ENCODE assay signal across 1 cellular context in the genomic region with DNA sequence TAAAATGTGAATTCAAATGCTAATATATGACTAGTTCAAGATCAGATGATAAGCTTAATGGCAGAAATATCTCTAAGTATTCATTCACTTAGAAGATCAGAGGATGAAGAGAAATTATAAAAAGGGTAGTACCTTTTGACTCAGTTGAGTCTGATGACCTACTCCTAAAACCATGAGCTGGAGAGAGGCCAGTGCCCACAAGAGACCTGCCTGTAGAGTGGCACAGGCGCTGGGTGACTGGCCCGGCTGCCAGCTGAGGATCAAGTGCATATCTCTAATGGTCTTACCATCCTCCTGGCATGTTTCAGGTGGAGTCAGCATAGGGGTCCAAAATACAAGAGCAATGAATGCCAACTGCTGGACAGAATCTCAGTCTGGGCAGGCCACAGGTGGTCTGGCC.
TF ChIP-seq lines count a peak whose summit lies in the region.

No MANE protein-coding gene starts in this region.

TF ChIP-seq in GM23338, 12 proteins besides CTCF, POLR2A, EP300 and RAD21 (continued from another document):
- TF ChIP-seq, protein P1, sequence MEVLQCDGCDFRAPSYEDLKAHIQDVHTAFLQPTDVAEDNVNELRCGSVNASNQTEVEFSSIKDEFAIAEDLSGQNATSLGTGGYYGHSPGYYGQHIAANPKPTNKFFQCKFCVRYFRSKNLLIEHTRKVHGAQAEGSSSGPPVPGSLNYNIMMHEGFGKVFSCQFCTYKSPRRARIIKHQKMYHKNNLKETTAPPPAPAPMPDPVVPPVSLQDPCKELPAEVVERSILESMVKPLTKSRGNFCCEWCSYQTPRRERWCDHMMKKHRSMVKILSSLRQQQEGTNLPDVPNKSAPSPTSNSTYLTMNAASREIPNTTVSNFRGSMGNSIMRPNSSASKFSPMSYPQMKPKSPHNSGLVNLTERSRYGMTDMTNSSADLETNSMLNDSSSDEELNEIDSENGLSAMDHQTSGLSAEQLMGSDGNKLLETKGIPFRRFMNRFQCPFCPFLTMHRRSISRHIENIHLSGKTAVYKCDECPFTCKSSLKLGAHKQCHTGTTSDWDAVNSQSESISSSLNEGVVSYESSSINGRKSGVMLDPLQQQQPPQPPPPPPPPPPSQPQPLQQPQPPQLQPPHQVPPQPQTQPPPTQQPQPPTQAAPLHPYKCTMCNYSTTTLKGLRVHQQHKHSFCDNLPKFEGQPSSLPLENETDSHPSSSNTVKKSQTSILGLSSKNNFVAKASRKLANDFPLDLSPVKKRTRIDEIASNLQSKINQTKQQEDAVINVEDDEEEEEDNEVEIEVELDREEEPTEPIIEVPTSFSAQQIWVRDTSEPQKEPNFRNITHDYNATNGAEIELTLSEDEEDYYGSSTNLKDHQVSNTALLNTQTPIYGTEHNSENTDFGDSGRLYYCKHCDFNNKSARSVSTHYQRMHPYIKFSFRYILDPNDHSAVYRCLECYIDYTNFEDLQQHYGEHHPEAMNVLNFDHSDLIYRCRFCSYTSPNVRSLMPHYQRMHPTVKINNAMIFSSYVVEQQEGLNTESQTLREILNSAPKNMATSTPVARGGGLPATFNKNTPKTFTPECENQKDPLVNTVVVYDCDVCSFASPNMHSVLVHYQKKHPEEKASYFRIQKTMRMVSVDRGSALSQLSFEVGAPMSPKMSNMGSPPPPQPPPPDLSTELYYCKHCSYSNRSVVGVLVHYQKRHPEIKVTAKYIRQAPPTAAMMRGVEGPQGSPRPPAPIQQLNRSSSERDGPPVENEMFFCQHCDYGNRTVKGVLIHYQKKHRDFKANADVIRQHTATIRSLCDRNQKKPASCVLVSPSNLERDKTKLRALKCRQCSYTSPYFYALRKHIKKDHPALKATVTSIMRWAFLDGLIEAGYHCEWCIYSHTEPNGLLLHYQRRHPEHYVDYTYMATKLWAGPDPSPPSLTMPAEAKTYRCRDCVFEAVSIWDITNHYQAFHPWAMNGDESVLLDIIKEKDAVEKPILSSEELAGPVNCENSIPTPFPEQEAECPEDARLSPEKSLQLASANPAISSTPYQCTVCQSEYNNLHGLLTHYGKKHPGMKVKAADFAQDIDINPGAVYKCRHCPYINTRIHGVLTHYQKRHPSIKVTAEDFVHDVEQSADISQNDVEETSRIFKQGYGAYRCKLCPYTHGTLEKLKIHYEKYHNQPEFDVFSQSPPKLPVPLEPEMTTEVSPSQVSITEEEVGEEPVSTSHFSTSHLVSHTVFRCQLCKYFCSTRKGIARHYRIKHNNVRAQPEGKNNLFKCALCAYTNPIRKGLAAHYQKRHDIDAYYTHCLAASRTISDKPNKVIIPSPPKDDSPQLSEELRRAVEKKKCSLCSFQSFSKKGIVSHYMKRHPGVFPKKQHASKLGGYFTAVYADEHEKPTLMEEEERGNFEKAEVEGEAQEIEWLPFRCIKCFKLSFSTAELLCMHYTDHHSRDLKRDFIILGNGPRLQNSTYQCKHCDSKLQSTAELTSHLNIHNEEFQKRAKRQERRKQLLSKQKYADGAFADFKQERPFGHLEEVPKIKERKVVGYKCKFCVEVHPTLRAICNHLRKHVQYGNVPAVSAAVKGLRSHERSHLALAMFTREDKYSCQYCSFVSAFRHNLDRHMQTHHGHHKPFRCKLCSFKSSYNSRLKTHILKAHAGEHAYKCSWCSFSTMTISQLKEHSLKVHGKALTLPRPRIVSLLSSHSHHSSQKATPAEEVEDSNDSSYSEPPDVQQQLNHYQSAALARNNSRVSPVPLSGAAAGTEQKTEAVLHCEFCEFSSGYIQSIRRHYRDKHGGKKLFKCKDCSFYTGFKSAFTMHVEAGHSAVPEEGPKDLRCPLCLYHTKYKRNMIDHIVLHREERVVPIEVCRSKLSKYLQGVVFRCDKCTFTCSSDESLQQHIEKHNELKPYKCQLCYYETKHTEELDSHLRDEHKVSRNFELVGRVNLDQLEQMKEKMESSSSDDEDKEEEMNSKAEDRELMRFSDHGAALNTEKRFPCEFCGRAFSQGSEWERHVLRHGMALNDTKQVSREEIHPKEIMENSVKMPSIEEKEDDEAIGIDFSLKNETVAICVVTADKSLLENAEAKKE (CRISPR knock-in tag; IDR thresholded peaks at IDR 0.05): no peak
